In the genomic region with DNA sequence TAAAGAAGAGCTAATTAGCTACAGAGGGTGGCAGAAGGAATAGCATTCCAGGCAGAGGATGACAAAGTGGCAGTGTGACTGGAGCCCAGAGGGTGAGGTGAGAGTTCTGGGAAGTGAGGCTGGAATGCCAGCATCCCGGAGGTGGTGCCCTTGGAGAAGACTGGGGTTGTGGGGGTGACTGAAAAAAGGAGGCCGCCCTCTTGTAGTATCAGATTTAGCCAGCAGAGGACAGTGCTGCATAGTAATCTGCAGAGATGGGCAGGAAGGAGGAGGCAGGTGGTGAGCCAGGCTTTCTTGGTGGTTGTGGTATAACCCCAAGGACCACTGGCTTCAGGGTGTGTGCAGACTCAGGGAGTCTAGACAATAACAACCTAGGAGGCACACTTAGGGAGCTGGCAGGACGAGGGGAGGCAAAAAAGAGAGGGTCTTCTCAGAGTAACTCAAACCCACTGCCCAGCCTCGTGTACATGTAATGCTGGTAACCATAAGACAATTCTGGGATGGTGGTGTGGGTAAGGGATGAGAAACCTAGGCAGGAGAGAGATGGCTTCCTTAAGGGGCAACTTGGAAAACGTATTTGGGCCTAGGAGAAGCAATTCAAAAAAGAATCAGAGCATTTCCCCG, we compare ENCODE assay signal across 8 cellular contexts.
DNase-seq lines count a peak whose midpoint lies in the region; ATAC-seq and TF ChIP-seq lines count a peak whose summit lies in the region.

No MANE protein-coding gene starts in this region.

- in situ Hi-C loops in astrocyte of the cerebellum (cut with HindIII; ENCODE audit: low sequenced_read_pairs): no loop called here

- peak; percentile 70 for DNase-seq in COLO668 (lab: John Stamatoyannopoulos, UW; ENCODE audit: unreplicated experiment)
- peak; percentile 58 for DNase-seq in NCI-H1694 (lab: John Stamatoyannopoulos, UW)
- peak; percentile 36 for DNase-seq in T-helper 9 cell
- peak; percentile 20 for DNase-seq in astrocyte of the cerebellum (ENCODE audit: low read depth)
- peak; percentile 11 for DNase-seq in kidney glomerular epithelial cell (lab: John Stamatoyannopoulos, UW)
- DNase-seq in stimulated activated CD8-positive, alpha-beta memory T cell treated with anti-CD3 and anti-CD28 coated beads, Interleukin-12 subunit alpha, Interleukin-12 subunit beta, amount 100 ng/mL, for 1 hour (ENCODE audit: low read depth): peak; percentile 47

- TF ChIP-seq CTCF in astrocyte of the cerebellum (IDR thresholded peaks at IDR 0.05; ENCODE audit: low read depth, low read length, missing control alignments): peak; percentile 85

- ATAC-seq in GM21825 (IDR thresholded peaks at IDR 0.05; ENCODE audit: unreplicated experiment) (peak; percentile 47), GM18873 (IDR thresholded peaks at IDR 0.05; ENCODE audit: low FRiP score, unreplicated experiment) (no peak)

- no peak overlapping the region for H3K4me3 ChIP-seq in astrocyte of the cerebellum (ENCODE audit: low read depth, low read length)

Comparison
In these comparisons a context has a peak if more than half of its experiments do, and no peak if none do; other contexts are left out.
1. DNase-seq: peak in every context shown above with its lines; median percentile 70 in COLO668; 58 in NCI-H1694; 47 in stimulated activated CD8-positive, alpha-beta memory T cell treated with anti-CD3 and anti-CD28 coated beads, Interleukin-12 subunit alpha, Interleukin-12 subunit beta, amount 100 ng/mL, for 1 hour; 36 in T-helper 9 cell; 20 in astrocyte of the cerebellum; 11 in kidney glomerular epithelial cell.